ENCODE assay signal across 32 cellular contexts in the genomic region with DNA sequence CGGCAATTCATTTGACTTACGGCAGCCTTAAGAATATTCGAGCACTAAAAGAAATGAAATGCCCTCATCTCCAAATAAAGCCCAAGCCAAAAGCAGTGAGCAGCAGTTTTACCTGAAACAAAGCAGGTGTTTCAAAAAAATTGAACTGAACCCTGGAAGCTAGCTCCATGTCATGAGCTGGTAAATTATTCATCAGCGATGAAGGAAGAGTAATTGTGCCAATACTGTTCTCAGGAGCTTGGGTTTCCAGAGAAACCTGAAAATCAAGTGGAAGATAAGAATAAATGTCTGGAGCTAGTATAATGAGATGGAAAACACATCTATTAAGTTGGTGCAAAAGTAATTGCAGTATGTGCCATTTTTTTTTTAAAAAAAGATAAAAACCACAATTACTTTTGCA.
"Had no signal": no experiment of that assay in that cellular context is flagged by ENCODE, and none has a peak within 500 bp of the region (broad histone marks: within the 10 kb centered on the region; RNA-seq: fewer than 3 reads in every experiment).

No MANE protein-coding gene starts in this region.

- H3K27me3 ChIP-seq: ascending aorta, brain microvascular endothelial cell, breast epithelium, cardiac muscle cell had no signal

- H3K9me3 ChIP-seq: ascending aorta, breast epithelium had no signal

- H3K4me1 ChIP-seq: ascending aorta, breast epithelium had no signal

- H3K36me3 ChIP-seq: ascending aorta, brain microvascular endothelial cell, breast epithelium, cardiac muscle cell had no signal

- H3K4me3 ChIP-seq: ascending aorta, breast epithelium, cardiac muscle cell had no signal

- DNase-seq: activated effector memory CD4-positive, alpha-beta T cell treated with anti-CD3 and anti-CD28 coated beads, Interleukin-2, amount 50 U/mL, for 16 hours; activated effector memory CD4-positive, alpha-beta T cell treated with Interleukin-2 at 50 U/mL for 16 hours; activated gamma-delta T cell; activated gamma-delta T cell treated with Interleukin-2 at 50 U/mL for 16 hours; activated naive CD4-positive, alpha-beta T cell; activated naive CD4-positive, alpha-beta T cell treated with anti-CD3 and anti-CD28 coated beads for 36 hours; activated naive CD4-positive, alpha-beta T cell treated with anti-CD3 and anti-CD28 coated beads, Interleukin-2, amount 10 ng/mL, durations not matched to agents 7 days and 5 days; activated naive CD4-positive, alpha-beta T cell treated with anti-CD3 and anti-CD28 coated beads, Interleukin-2, amount 50 U/mL, for 16 hours; activated naive CD4-positive, alpha-beta T cell treated with Interleukin-2 at 50 U/mL for 16 hours; activated naive CD8-positive, alpha-beta T cell treated with anti-CD3 and anti-CD28 coated beads for 36 hours; activated naive CD8-positive, alpha-beta T cell treated with anti-CD3 and anti-CD28 coated beads, Interleukin-2, amount 10 ng/mL, durations not matched to agents 7 days and 5 days; activated naive CD8-positive, alpha-beta T cell treated with anti-CD3 and anti-CD28 coated beads, Interleukin-2, amount 50 U/mL, for 24 hours; activated T-cell treated with anti-CD3 and anti-CD28 coated beads for 4 hours; activated T-cell treated with anti-CD3 and anti-CD28 coated beads, Interleukin-2, amount 50 U/mL, for 1 hour; activated T-cell treated with anti-CD3 and anti-CD28 coated beads, Interleukin-2, amount 50 U/mL, for 24 hours; activated T-cell treated with anti-CD3 and anti-CD28 coated beads, Interleukin-2, amount 50 U/mL, for 4 hours; activated T-cell treated with anti-CD3 and anti-CD28 coated beads, Interleukin-2, amount 50 U/mL, for 48 hours; activated T-cell treated with anti-CD3 and anti-CD28 coated beads, Interleukin-2, amount 50 U/mL, for 72 hours; amniotic stem cell; amygdala; anterior cingulate cortex; aorta; brain microvascular endothelial cell; caudate nucleus; central memory CD4-positive, alpha-beta T cell; cerebellar nuclear complex had no signal

- H3K27ac ChIP-seq: ascending aorta, brain microvascular endothelial cell, breast epithelium, cardiac muscle cell had no signal

- FAIRE-seq: bronchial epithelial cell had no signal

- ATAC-seq: activated naive CD4-positive, alpha-beta T cell treated with anti-CD3 and anti-CD28 coated beads, Interleukin-2, amount 50 U/mL, for 72 hours; activated naive CD8-positive, alpha-beta T cell treated with anti-CD3 and anti-CD28 coated beads, Interleukin-2, amount 50 U/mL, for 24 hours; activated T-cell treated with anti-CD3 and anti-CD28 coated beads, Interleukin-2, amount 50 U/mL, for 4 hours; activated T-cell treated with anti-CD3 and anti-CD28 coated beads, Interleukin-2, amount 50 U/mL, for 72 hours; activated T-helper 17 cell treated with anti-CD3 and anti-CD28 coated beads, Interleukin-2, amount 50 U/mL, for 72 hours had no signal
